In the genomic region with DNA sequence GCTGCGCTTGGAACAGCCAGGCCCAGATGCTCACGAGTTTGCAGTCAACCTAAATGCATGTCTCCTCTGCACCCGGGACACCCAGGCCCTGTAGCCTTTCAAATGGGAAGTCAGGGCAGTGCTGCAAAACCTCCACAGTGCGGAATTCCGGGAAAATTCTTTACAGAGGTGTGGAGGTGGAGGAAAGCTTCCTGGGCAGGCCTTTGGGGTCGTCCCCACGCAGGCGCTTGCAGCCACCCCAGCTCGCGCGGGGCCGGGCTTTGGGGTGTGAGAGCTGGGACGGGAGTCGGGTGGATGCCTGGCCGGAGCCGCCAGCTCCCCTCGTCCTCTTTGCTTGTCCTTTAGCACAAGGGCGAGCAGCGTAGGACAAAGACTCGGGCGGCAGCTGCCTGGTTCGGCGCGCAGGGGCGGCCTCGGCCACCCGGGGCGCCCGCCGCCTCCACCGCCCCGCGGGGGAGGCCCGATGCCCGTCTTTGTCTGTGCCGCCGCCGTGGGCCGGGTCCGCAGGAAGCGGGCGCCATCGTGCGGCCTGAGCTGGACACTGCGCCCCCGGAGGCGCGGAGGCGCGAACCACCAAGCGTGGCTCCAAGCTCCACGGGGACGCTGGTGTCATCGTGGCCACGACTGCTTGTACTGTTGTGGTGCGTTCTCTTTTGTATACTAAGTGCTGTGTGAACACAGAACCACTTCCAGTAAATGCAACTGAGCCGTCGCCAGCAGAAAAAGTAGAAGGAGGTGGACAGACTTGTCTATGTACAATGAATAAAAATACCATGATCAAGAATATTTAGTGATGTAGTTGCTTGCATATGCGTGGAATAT, we compare ENCODE assay signal across 1 cellular context.
TF ChIP-seq lines count a peak whose summit lies in the region.

No MANE protein-coding gene starts in this region.

TF ChIP-seq in HEK293, 187 proteins besides CTCF, POLR2A, EP300 and RAD21 (continued from another document):
- TF ChIP-seq ZNF148 (tag by site-specific recombination; IDR thresholded peaks at IDR 0.05; ENCODE audit: borderline replicate concordance) (no peak), ZNF677 (tag by site-specific recombination; IDR thresholded peaks at IDR 0.05) (no peak), ZBTB8A (tag by site-specific recombination; IDR thresholded peaks at IDR 0.05) (peak; percentile 45; the same call in 1 of the 2 replicates), KLF8 (tag by site-specific recombination; IDR thresholded peaks at IDR 0.05) (no peak), OVOL3 (tag by site-specific recombination; IDR thresholded peaks at IDR 0.05) (no peak), ZNF747 (tag by site-specific recombination; IDR thresholded peaks at IDR 0.05) (no peak), ZNF266 (tag by site-specific recombination; IDR thresholded peaks at IDR 0.05; ENCODE audit: low read depth) (no peak), ZBTB17 (tag by site-specific recombination; IDR thresholded peaks at IDR 0.05) (0 out of 2 replicates have a peak, but pooled peaks have one; percentile 12), TRIM28 (IDR thresholded peaks at IDR 0.05; ENCODE audit: borderline replicate concordance, low read length) (no peak; the same call in 1 of the 2 replicates), ZBTB21 (tag by site-specific recombination; IDR thresholded peaks at IDR 0.05) (no peak), ZNF664 (tag by site-specific recombination; IDR thresholded peaks at IDR 0.05) (no peak), ZNF624 (tag by site-specific recombination; IDR thresholded peaks at IDR 0.05) (no peak), BCL11B (tag by site-specific recombination; IDR thresholded peaks at IDR 0.05; ENCODE audit: low read depth) (no peak), SALL2 (tag by site-specific recombination; IDR thresholded peaks at IDR 0.05; ENCODE audit: borderline replicate concordance) (no peak), TCF7L2 (IDR thresholded peaks at IDR 0.05; ENCODE audit: borderline replicate concordance, low read depth, low read length) (peak; percentile 78; the same call in 1 of the 2 replicates), ZNF398 (tag by site-specific recombination; IDR thresholded peaks at IDR 0.05) (no peak), ZNF133 (tag by site-specific recombination; IDR thresholded peaks at IDR 0.05) (no peak), ZNF2 (tag by site-specific recombination; IDR thresholded peaks at IDR 0.05) (no peak), FEZF1 (tag by site-specific recombination; IDR thresholded peaks at IDR 0.05) (no peak), KLF7 (tag by site-specific recombination; IDR thresholded peaks at IDR 0.05; ENCODE audit: borderline replicate concordance) (no peak), EGR2 (tag by site-specific recombination; IDR thresholded peaks at IDR 0.05; ENCODE audit: low read depth) (no peak), ZNF16 (tag by site-specific recombination; IDR thresholded peaks at IDR 0.05; ENCODE audit: low read depth) (no peak), ZSCAN30 (tag by site-specific recombination; IDR thresholded peaks at IDR 0.05) (peak; percentile 54; the same call in 1 of the 2 replicates), ZNF561 (tag by site-specific recombination; IDR thresholded peaks at IDR 0.05; ENCODE audit: borderline replicate concordance) (peak; percentile 61; the same call in 1 of the 2 replicates), ZFHX2 (tag by site-specific recombination; conservative IDR thresholded peaks at IDR 0.05) (peak; percentile 67), KLF1 (tag by site-specific recombination; IDR thresholded peaks at IDR 0.05) (no peak), HOXC10 (CRISPR knock-in tag; IDR thresholded peaks at IDR 0.05) (no peak), ZNF560 (tag by site-specific recombination; IDR thresholded peaks at IDR 0.05; ENCODE audit: borderline replicate concordance) (no peak), ZFP41 (tag by site-specific recombination; IDR thresholded peaks at IDR 0.05; ENCODE audit: borderline replicate concordance) (no peak)
